In the genomic region with DNA sequence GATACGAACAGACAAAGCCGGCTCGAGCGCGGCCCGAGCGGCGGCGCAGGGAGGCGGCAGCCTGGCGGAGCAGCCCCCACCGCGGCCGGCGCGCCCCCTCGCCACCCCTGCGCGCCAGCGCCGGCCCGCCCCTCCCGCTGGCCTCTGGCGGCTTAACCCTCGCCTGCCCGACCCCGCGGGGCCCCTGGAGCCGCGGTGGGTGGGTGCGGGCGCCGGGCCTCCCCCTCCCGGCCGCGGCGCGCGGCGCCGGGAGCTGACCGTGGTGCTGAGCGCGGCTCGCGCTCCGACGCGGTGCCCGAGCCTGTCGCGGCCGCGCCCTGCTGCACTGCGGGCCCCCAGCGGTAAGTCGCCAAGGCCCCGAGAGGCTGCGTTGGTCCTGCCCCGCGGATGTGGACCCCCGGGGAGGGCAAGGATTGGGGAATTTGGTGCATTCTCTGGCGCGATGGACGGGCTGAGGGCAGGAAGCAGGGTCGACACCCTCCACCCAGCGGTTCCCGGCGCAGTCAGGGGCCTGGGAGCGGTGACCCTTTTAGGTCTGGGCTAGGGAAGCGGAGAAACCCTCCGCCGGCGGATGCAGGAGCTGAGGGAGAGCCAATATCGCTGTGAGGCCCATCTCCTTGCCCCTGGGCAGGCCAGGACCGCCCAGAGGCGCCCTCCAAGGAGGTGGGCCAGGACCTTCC, we compare ENCODE assay signal across 1 cellular context.
TF ChIP-seq lines count a peak whose summit lies in the region.

No MANE protein-coding gene starts in this region.

TF ChIP-seq in HepG2, 621 proteins besides CTCF, POLR2A, EP300 and RAD21 (continued from another document and continues in another):
- TF ChIP-seq, protein P1, sequence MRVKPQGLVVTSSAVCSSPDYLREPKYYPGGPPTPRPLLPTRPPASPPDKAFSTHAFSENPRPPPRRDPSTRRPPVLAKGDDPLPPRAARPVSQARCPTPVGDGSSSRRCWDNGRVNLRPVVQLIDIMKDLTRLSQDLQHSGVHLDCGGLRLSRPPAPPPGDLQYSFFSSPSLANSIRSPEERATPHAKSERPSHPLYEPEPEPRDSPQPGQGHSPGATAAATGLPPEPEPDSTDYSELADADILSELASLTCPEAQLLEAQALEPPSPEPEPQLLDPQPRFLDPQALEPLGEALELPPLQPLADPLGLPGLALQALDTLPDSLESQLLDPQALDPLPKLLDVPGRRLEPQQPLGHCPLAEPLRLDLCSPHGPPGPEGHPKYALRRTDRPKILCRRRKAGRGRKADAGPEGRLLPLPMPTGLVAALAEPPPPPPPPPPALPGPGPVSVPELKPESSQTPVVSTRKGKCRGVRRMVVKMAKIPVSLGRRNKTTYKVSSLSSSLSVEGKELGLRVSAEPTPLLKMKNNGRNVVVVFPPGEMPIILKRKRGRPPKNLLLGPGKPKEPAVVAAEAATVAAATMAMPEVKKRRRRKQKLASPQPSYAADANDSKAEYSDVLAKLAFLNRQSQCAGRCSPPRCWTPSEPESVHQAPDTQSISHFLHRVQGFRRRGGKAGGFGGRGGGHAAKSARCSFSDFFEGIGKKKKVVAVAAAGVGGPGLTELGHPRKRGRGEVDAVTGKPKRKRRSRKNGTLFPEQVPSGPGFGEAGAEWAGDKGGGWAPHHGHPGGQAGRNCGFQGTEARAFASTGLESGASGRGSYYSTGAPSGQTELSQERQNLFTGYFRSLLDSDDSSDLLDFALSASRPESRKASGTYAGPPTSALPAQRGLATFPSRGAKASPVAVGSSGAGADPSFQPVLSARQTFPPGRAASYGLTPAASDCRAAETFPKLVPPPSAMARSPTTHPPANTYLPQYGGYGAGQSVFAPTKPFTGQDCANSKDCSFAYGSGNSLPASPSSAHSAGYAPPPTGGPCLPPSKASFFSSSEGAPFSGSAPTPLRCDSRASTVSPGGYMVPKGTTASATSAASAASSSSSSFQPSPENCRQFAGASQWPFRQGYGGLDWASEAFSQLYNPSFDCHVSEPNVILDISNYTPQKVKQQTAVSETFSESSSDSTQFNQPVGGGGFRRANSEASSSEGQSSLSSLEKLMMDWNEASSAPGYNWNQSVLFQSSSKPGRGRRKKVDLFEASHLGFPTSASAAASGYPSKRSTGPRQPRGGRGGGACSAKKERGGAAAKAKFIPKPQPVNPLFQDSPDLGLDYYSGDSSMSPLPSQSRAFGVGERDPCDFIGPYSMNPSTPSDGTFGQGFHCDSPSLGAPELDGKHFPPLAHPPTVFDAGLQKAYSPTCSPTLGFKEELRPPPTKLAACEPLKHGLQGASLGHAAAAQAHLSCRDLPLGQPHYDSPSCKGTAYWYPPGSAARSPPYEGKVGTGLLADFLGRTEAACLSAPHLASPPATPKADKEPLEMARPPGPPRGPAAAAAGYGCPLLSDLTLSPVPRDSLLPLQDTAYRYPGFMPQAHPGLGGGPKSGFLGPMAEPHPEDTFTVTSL (CRISPR knock-in tag; IDR thresholded peaks at IDR 0.05; ENCODE audit: borderline replicate concordance): no peak
- TF ChIP-seq ETV5 (CRISPR knock-in tag; IDR thresholded peaks at IDR 0.05; ENCODE audit: borderline replicate concordance) (no peak), HMG20B (CRISPR knock-in tag; conservative IDR thresholded peaks at IDR 0.05) (no peak), ZNF124 (CRISPR knock-in tag; IDR thresholded peaks at IDR 0.05) (no peak), ZNF367 (CRISPR knock-in tag; IDR thresholded peaks at IDR 0.05; ENCODE audit: borderline replicate concordance) (peak; percentile 57; the same call in 1 of the 2 replicates), ZBTB7B (CRISPR knock-in tag; IDR thresholded peaks at IDR 0.05) (no peak), ISX (CRISPR knock-in tag; conservative IDR thresholded peaks at IDR 0.05) (no peak), SUZ12 (IDR thresholded peaks at IDR 0.05; ENCODE audit: low read depth, low read length) (no peak), TOPORS (CRISPR knock-in tag; IDR thresholded peaks at IDR 0.05) (no peak), ZNF484 (CRISPR knock-in tag; IDR thresholded peaks at IDR 0.05; ENCODE audit: borderline replicate concordance, low read depth) (no peak), MAFF (IDR thresholded peaks at IDR 0.05; ENCODE audit: low read depth, low read length) (no peak), NFIB (CRISPR knock-in tag; IDR thresholded peaks at IDR 0.05; ENCODE audit: borderline replicate concordance) (no peak), ZKSCAN8 (CRISPR knock-in tag; IDR thresholded peaks at IDR 0.05; ENCODE audit: borderline replicate concordance) (no peak), PRMT3 (CRISPR knock-in tag; IDR thresholded peaks at IDR 0.05; ENCODE audit: borderline replicate concordance, low read depth) (no peak), ZNF354B (CRISPR knock-in tag; IDR thresholded peaks at IDR 0.05) (no peak), NFYC (CRISPR knock-in tag; IDR thresholded peaks at IDR 0.05) (no peak), AHR (CRISPR knock-in tag; IDR thresholded peaks at IDR 0.05) (no peak), SAP130 (CRISPR knock-in tag; IDR thresholded peaks at IDR 0.05; ENCODE audit: low read depth) (peak; percentile 47), SMYD3 (CRISPR knock-in tag; IDR thresholded peaks at IDR 0.05) (no peak), JDP2 (CRISPR knock-in tag; IDR thresholded peaks at IDR 0.05; ENCODE audit: borderline replicate concordance) (peak; percentile 43; the same call in 1 of the 2 replicates), JUN (CRISPR knock-in tag; IDR thresholded peaks at IDR 0.05) (no peak), ZNF572 (CRISPR knock-in tag; IDR thresholded peaks at IDR 0.05) (no peak), ZNF292 (CRISPR knock-in tag; IDR thresholded peaks at IDR 0.05; ENCODE audit: borderline replicate concordance, low read depth) (no peak), NR2F6 (IDR thresholded peaks at IDR 0.05) (no peak), NR2F6 (CRISPR knock-in tag; IDR thresholded peaks at IDR 0.05) (no peak), CCDC6 (CRISPR knock-in tag; IDR thresholded peaks at IDR 0.05) (no peak), ERF (CRISPR knock-in tag; IDR thresholded peaks at IDR 0.05) (peak; percentile 45; the same call in 1 of the 2 replicates), WIZ (CRISPR knock-in tag; IDR thresholded peaks at IDR 0.05) (0 out of 2 replicates have a peak, but pooled peaks have one; percentile 25), FOXO1 (CRISPR knock-in tag; IDR thresholded peaks at IDR 0.05) (no peak), ZNF496 (CRISPR knock-in tag; IDR thresholded peaks at IDR 0.05; ENCODE audit: insufficient replicate concordance) (no peak), BRCA1 (CRISPR knock-in tag; IDR thresholded peaks at IDR 0.05) (no peak), KAT7 (CRISPR knock-in tag; IDR thresholded peaks at IDR 0.05; ENCODE audit: borderline replicate concordance) (no peak), ZNF280B (CRISPR knock-in tag; IDR thresholded peaks at IDR 0.05; ENCODE audit: borderline replicate concordance) (no peak), KAT2B (IDR thresholded peaks at IDR 0.05; ENCODE audit: borderline replicate concordance, low read depth, low read length) (no peak), ARID3A (IDR thresholded peaks at IDR 0.05; ENCODE audit: low read depth, low read length) (no peak), ZFP82 (CRISPR knock-in tag; IDR thresholded peaks at IDR 0.05; ENCODE audit: borderline replicate concordance) (no peak), SOX13 (IDR thresholded peaks at IDR 0.05) (no peak), SOX13 (CRISPR knock-in tag; conservative IDR thresholded peaks at IDR 0.05 in 1 of 2, IDR thresholded peaks at IDR 0.05 in 1 of 2) (no peak), ZNF557 (CRISPR knock-in tag; IDR thresholded peaks at IDR 0.05) (no peak), YY1 (IDR thresholded peaks at IDR 0.05; ENCODE audit: insufficient read depth, insufficient replicate concordance, low read depth, low read length) (no peak), ONECUT2 (CRISPR knock-in tag; IDR thresholded peaks at IDR 0.05) (no peak), JUND (CRISPR knock-in tag; IDR thresholded peaks at IDR 0.05) (no peak), ZNF772 (CRISPR knock-in tag; IDR thresholded peaks at IDR 0.05) (no peak), RAD51 (IDR thresholded peaks at IDR 0.05; ENCODE audit: borderline replicate concordance) (no peak), SOX5 (CRISPR knock-in tag; IDR thresholded peaks at IDR 0.05; ENCODE audit: borderline replicate concordance) (no peak), DMAP1 (CRISPR knock-in tag; IDR thresholded peaks at IDR 0.05) (no peak), ZBTB8A (CRISPR knock-in tag; IDR thresholded peaks at IDR 0.05; ENCODE audit: borderline replicate concordance, low read depth) (no peak), ZNF136 (CRISPR knock-in tag; IDR thresholded peaks at IDR 0.05; ENCODE audit: low read depth) (no peak)
- TF ChIP-seq, protein P2, sequence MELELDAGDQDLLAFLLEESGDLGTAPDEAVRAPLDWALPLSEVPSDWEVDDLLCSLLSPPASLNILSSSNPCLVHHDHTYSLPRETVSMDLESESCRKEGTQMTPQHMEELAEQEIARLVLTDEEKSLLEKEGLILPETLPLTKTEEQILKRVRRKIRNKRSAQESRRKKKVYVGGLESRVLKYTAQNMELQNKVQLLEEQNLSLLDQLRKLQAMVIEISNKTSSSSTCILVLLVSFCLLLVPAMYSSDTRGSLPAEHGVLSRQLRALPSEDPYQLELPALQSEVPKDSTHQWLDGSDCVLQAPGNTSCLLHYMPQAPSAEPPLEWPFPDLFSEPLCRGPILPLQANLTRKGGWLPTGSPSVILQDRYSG (CRISPR knock-in tag; IDR thresholded peaks at IDR 0.05): no peak
- TF ChIP-seq, protein P3, sequence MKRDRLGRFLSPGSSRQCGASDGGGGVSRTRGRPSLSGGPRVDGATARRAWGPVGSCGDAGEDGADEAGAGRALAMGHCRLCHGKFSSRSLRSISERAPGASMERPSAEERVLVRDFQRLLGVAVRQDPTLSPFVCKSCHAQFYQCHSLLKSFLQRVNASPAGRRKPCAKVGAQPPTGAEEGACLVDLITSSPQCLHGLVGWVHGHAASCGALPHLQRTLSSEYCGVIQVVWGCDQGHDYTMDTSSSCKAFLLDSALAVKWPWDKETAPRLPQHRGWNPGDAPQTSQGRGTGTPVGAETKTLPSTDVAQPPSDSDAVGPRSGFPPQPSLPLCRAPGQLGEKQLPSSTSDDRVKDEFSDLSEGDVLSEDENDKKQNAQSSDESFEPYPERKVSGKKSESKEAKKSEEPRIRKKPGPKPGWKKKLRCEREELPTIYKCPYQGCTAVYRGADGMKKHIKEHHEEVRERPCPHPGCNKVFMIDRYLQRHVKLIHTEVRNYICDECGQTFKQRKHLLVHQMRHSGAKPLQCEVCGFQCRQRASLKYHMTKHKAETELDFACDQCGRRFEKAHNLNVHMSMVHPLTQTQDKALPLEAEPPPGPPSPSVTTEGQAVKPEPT (CRISPR knock-in tag; IDR thresholded peaks at IDR 0.05; ENCODE audit: low read depth): no peak
- TF ChIP-seq, protein P4, sequence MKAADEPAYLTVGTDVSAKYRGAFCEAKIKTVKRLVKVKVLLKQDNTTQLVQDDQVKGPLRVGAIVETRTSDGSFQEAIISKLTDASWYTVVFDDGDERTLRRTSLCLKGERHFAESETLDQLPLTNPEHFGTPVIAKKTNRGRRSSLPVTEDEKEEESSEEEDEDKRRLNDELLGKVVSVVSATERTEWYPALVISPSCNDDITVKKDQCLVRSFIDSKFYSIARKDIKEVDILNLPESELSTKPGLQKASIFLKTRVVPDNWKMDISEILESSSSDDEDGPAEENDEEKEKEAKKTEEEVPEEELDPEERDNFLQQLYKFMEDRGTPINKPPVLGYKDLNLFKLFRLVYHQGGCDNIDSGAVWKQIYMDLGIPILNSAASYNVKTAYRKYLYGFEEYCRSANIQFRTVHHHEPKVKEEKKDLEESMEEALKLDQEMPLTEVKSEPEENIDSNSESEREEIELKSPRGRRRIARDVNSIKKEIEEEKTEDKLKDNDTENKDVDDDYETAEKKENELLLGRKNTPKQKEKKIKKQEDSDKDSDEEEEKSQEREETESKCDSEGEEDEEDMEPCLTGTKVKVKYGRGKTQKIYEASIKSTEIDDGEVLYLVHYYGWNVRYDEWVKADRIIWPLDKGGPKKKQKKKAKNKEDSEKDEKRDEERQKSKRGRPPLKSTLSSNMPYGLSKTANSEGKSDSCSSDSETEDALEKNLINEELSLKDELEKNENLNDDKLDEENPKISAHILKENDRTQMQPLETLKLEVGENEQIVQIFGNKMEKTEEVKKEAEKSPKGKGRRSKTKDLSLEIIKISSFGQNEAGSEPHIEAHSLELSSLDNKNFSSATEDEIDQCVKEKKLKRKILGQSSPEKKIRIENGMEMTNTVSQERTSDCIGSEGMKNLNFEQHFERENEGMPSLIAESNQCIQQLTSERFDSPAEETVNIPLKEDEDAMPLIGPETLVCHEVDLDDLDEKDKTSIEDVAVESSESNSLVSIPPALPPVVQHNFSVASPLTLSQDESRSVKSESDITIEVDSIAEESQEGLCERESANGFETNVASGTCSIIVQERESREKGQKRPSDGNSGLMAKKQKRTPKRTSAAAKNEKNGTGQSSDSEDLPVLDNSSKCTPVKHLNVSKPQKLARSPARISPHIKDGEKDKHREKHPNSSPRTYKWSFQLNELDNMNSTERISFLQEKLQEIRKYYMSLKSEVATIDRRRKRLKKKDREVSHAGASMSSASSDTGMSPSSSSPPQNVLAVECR (CRISPR knock-in tag; IDR thresholded peaks at IDR 0.05; ENCODE audit: borderline replicate concordance): peak; percentile 16; the same call in 1 of the 2 replicates
- TF ChIP-seq, protein P5, sequence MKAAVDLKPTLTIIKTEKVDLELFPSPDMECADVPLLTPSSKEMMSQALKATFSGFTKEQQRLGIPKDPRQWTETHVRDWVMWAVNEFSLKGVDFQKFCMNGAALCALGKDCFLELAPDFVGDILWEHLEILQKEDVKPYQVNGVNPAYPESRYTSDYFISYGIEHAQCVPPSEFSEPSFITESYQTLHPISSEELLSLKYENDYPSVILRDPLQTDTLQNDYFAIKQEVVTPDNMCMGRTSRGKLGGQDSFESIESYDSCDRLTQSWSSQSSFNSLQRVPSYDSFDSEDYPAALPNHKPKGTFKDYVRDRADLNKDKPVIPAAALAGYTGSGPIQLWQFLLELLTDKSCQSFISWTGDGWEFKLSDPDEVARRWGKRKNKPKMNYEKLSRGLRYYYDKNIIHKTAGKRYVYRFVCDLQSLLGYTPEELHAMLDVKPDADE (CRISPR knock-in tag; IDR thresholded peaks at IDR 0.05): no peak
